Comparison of ENCODE assay signal across 18 cellular contexts in genomic region chr1:200486634-200487033, GRCh38.
DNase-seq lines count a peak whose midpoint lies in the region; ATAC-seq, FAIRE-seq and TF ChIP-seq lines count a peak whose summit lies in the region.
"Had no signal": no experiment of that assay in that cellular context is flagged by ENCODE, and none has a peak within 500 bp of the region (broad histone marks: within the 10 kb centered on the region; RNA-seq: fewer than 3 reads in every experiment).

No MANE protein-coding gene starts in this region.

- H2BK12ac ChIP-seq in neuronal stem cell (ENCODE audit: low read length) = no peak overlapping the region

- peaks cover 5% of the 10 kb centered on the region; the same call in 1 of the 2 replicates for H3K9me1 ChIP-seq in IMR-90 (ENCODE audit: insufficient read depth, low read length)

- RAD21 ChIA-PET in GM12878 (lab: Charles Lee; ENCODE audit: unreplicated experiment) = interaction anchor here (0.6 to 1.3 kb wide), 3 partner anchors 8 to 18 kb away, joined by 3 read pairs; no protein-coding TSS in a partner anchor

- POLR2A ChIA-PET in IMR-90 (lab: Charles Lee; ENCODE audit: unreplicated experiment) (no interaction called here), GM12878 (lab: Charles Lee) (no interaction called here)

- no peak for TF ChIP-seq EP300 in GM12878 (IDR thresholded peaks at IDR 0.05; ENCODE audit: borderline replicate concordance in 1 of 2, control insufficient read depth in 1 of 2, low read depth in 2 of 2, low read length in 2 of 2)

- H3K9ac ChIP-seq in IMR-90 (ENCODE audit: low read depth, low read length) = no peak overlapping the region
- H3K9ac ChIP-seq in GM12878 (ENCODE audit: control insufficient read depth, insufficient read depth, low read length) = no peak overlapping the region
- H3K9ac ChIP-seq in neuronal stem cell (ENCODE audit: low read depth, low read length, poor library complexity) = no peak overlapping the region
- H3K9ac ChIP-seq: BLaER1 treated with 17β-estradiol and CSF1 and Interleukin-3, amounts not matched to agents 10 nM and 100 nM had no signal

- dilution Hi-C loops in IMR-90 (cut with HindIII; ENCODE audit: low sequenced_read_pairs, unreplicated experiment) = no loop called here

- DNase-seq in activated naive CD8-positive, alpha-beta T cell treated with anti-CD3 and anti-CD28 coated beads, Interleukin-2, amount 50 U/mL, for 24 hours = no peak
- DNase-seq in activated naive CD8-positive, alpha-beta T cell treated with anti-CD3 and anti-CD28 coated beads for 36 hours = no peak
- no peak for DNase-seq in IMR-90
- DNase-seq in GM12878 (ENCODE audit: low read depth, low spot score) = no peak
- DNase-seq in globus pallidus (ENCODE audit: low spot score) = no peak
- no peak for DNase-seq in NCI-H1105 (lab: John Stamatoyannopoulos, UW)
- no peak for DNase-seq in neuronal stem cell (ENCODE audit: low spot score)
- DNase-seq: 8988T; ACHN; Calu3; CD4-positive, alpha-beta T cell; DMS 273 treated with DMSO at 0.1 percent for 48 hours; HCEC 1CT; HFFc6 had no signal

- peak overlapping the region; percentile 88 for H2BK20ac ChIP-seq in IMR-90 (ENCODE audit: low read depth, low read length)

- FAIRE-seq in GM12878 (lab: Jason Lieb, UNC) = no peak
- FAIRE-seq: GM19239 had no signal

- TF ChIP-seq CTCF in IMR-90 (conservative IDR thresholded peaks at IDR 0.05; ENCODE audit: low read depth, low read length) = no peak
- TF ChIP-seq CTCF in GM12878 (IDR thresholded peaks at IDR 0.05 in 2 of 3, conservative IDR thresholded peaks at IDR 0.05 in 1 of 3; ENCODE audit: control insufficient read depth in 2 of 3, extremely low read depth in 1 of 3, insufficient read depth in 1 of 3, low read depth in 3 of 3, low read length in 3 of 3) = no peak

- H2BK15ac ChIP-seq in IMR-90 (ENCODE audit: low read depth, low read length) (peak overlapping the region; percentile 97), neuronal stem cell (ENCODE audit: low read length) (no peak overlapping the region)

- in situ Hi-C loops in IMR-90 (cut with MboI; ENCODE audit: low sequenced_read_pairs) = loop anchor here (5.0 kb wide), 1 partner anchor 344 kb away; no protein-coding TSS in a partner anchor
- in situ Hi-C loops in GM12878 (cut with MboI) = no loop called here

- TF ChIP-seq POLR2A in IMR-90 (IDR thresholded peaks at IDR 0.05; ENCODE audit: low read depth, low read length) (no peak), GM12878 (IDR thresholded peaks at IDR 0.05; ENCODE audit: low read depth, low read length) (no peak)

- H3K14ac ChIP-seq in IMR-90 (replicated peaks; ENCODE audit: low read depth, low read length) (0 out of 2 replicates have a peak overlapping the region, but pooled peaks have one; percentile 7), neuronal stem cell (ENCODE audit: low read length) (no peak overlapping the region)

- no peaks in the 10 kb centered on the region for H3K9me3 Mint-ChIP-seq in activated naive CD8-positive, alpha-beta T cell treated with anti-CD3 and anti-CD28 coated beads, Interleukin-2, amount 50 U/mL, for 24 hours
- no peaks in the 10 kb centered on the region for H3K9me3 Mint-ChIP-seq in activated naive CD8-positive, alpha-beta T cell treated with anti-CD3 and anti-CD28 coated beads for 36 hours
- H3K9me3 Mint-ChIP-seq in stimulated activated memory B cell treated with anti-CD40 and anti-IgM and Interleukin-4, amounts not matched to agents 10 μg/mL and 1 μg/mL and 100 μg/mL, for 72 hours = no peaks in the 10 kb centered on the region
- H3K9me3 Mint-ChIP-seq: CD4-positive, alpha-beta T cell; HFFc6 had no signal

- peaks cover 13% of the 10 kb centered on the region for H3K4me1 ChIP-seq in IMR-90 (ENCODE audit: control insufficient read depth, insufficient read depth, low read length)
- peaks cover 11% of the 10 kb centered on the region for H3K4me1 ChIP-seq in GM12878 (ENCODE audit: control insufficient read depth, insufficient read depth, low read length)
- H3K4me1 ChIP-seq in neuronal stem cell (ENCODE audit: control insufficient read depth in 2 of 2, insufficient read depth in 1 of 2, low read depth in 1 of 2, low read length in 2 of 2) = peaks cover 0 to 3% of the 10 kb centered on the region in 2 donors

- no peak for ATAC-seq in activated naive CD8-positive, alpha-beta T cell treated with anti-CD3 and anti-CD28 coated beads, Interleukin-2, amount 50 U/mL, for 24 hours
- ATAC-seq in IMR-90 (ENCODE audit: low read depth) (no peak), GM12878 (no peak)
- no peak for ATAC-seq in stimulated activated memory B cell treated with anti-CD40 and anti-IgM and Interleukin-4, amounts not matched to agents 10 μg/mL and 1 μg/mL and 100 μg/mL, for 72 hours

- no peak overlapping the region for H3K4me3 Mint-ChIP-seq in activated naive CD8-positive, alpha-beta T cell treated with anti-CD3 and anti-CD28 coated beads, Interleukin-2, amount 50 U/mL, for 24 hours
- H3K4me3 Mint-ChIP-seq in activated naive CD8-positive, alpha-beta T cell treated with anti-CD3 and anti-CD28 coated beads for 36 hours = no peak overlapping the region
- no peak overlapping the region for H3K4me3 Mint-ChIP-seq in stimulated activated memory B cell treated with anti-CD40 and anti-IgM and Interleukin-4, amounts not matched to agents 10 μg/mL and 1 μg/mL and 100 μg/mL, for 72 hours
- H3K4me3 Mint-ChIP-seq: CD4-positive, alpha-beta T cell; HFFc6 had no signal

- no peak overlapping the region for H2AK9ac ChIP-seq in IMR-90 (replicated peaks; ENCODE audit: low read depth, low read length, poor library complexity)

- no peaks in the 10 kb centered on the region for H3K36me3 Mint-ChIP-seq in activated naive CD8-positive, alpha-beta T cell treated with anti-CD3 and anti-CD28 coated beads, Interleukin-2, amount 50 U/mL, for 24 hours (ENCODE audit: low read depth)
- H3K36me3 Mint-ChIP-seq in activated naive CD8-positive, alpha-beta T cell treated with anti-CD3 and anti-CD28 coated beads for 36 hours = no peaks in the 10 kb centered on the region
- H3K36me3 Mint-ChIP-seq in stimulated activated memory B cell treated with anti-CD40 and anti-IgM and Interleukin-4, amounts not matched to agents 10 μg/mL and 1 μg/mL and 100 μg/mL, for 72 hours = no peaks in the 10 kb centered on the region

- H3K4ac ChIP-seq in IMR-90 (ENCODE audit: low read depth, low read length) = peak overlapping the region; percentile 83
- no peak overlapping the region for H3K4ac ChIP-seq in neuronal stem cell (ENCODE audit: low read length)

- CTCF ChIA-PET in IMR-90 (lab: Yijun Ruan, JAX) (no interaction called here), GM12878 (lab: Yijun Ruan, JAX) (no interaction called here)

- no peak for TF ChIP-seq RAD21 in IMR-90 (IDR thresholded peaks at IDR 0.05; ENCODE audit: low read length)
- no peak for TF ChIP-seq RAD21 in GM12878 (IDR thresholded peaks at IDR 0.05; ENCODE audit: insufficient read depth, low read depth, low read length)

- peaks cover 35% of the 10 kb centered on the region for H3K4me1 Mint-ChIP-seq in activated naive CD8-positive, alpha-beta T cell treated with anti-CD3 and anti-CD28 coated beads, Interleukin-2, amount 50 U/mL, for 24 hours
- peaks cover 13% of the 10 kb centered on the region for H3K4me1 Mint-ChIP-seq in activated naive CD8-positive, alpha-beta T cell treated with anti-CD3 and anti-CD28 coated beads for 36 hours
- peaks cover 12% of the 10 kb centered on the region for H3K4me1 Mint-ChIP-seq in stimulated activated memory B cell treated with anti-CD40 and anti-IgM and Interleukin-4, amounts not matched to agents 10 μg/mL and 1 μg/mL and 100 μg/mL, for 72 hours

- no peak overlapping the region for H3K4me3 ChIP-seq in IMR-90 (ENCODE audit: insufficient read depth, low read depth, low read length)
- no peak overlapping the region for H3K4me3 ChIP-seq in GM12878
- no peak overlapping the region for H3K4me3 ChIP-seq in neuronal stem cell (ENCODE audit: low read length in 2 of 2)
- H3K4me3 ChIP-seq: BLaER1 treated with 17β-estradiol and CSF1 and Interleukin-3, amounts not matched to agents 10 nM and 100 nM had no signal

- H2BK5ac ChIP-seq in IMR-90 (ENCODE audit: low read depth, low read length, poor library complexity, severe bottlenecking) (no peak overlapping the region), neuronal stem cell (ENCODE audit: low read length) (no peak overlapping the region)

- H4K20me1 ChIP-seq in IMR-90 (ENCODE audit: insufficient read depth, low read length) (no peaks in the 10 kb centered on the region), GM12878 (ENCODE audit: control insufficient read depth, insufficient read depth) (no peaks in the 10 kb centered on the region)
- H4K20me1 ChIP-seq: BLaER1 treated with 17β-estradiol and CSF1 and Interleukin-3, amounts not matched to agents 10 nM and 100 nM had no signal

- no peak overlapping the region for H3K4me2 ChIP-seq in IMR-90 (ENCODE audit: low read depth, low read length)
- H3K4me2 ChIP-seq in GM12878 (ENCODE audit: control insufficient read depth, insufficient read depth) = no peak overlapping the region
- no peak overlapping the region for H3K4me2 ChIP-seq in neuronal stem cell (ENCODE audit: insufficient read depth, low read length, poor library complexity, severe bottlenecking)
- H3K4me2 ChIP-seq: BLaER1 treated with 17β-estradiol and CSF1 and Interleukin-3, amounts not matched to agents 10 nM and 100 nM had no signal

- peaks cover 0 to 4% of the 10 kb centered on the region in 2 experiments; a peak in 3 of 4 replicates for H3K79me1 ChIP-seq in IMR-90 (ENCODE audit: low read depth in 1 of 2, low read length in 2 of 2)
- no peaks in the 10 kb centered on the region for H3K79me1 ChIP-seq in neuronal stem cell (ENCODE audit: low read depth, low read length)

- no TSS peak for BruUV-seq in IMR-90 (replicated peaks; lab: Mats Ljungman, UMichigan)
- BruUV-seq in GM12878 (replicated peaks; lab: Mats Ljungman, UMichigan) = no TSS peak

- H3K27me3 Mint-ChIP-seq in activated naive CD8-positive, alpha-beta T cell treated with anti-CD3 and anti-CD28 coated beads, Interleukin-2, amount 50 U/mL, for 24 hours = peaks cover 22% of the 10 kb centered on the region
- peaks cover 17% of the 10 kb centered on the region for H3K27me3 Mint-ChIP-seq in activated naive CD8-positive, alpha-beta T cell treated with anti-CD3 and anti-CD28 coated beads for 36 hours
- H3K27me3 Mint-ChIP-seq in stimulated activated memory B cell treated with anti-CD40 and anti-IgM and Interleukin-4, amounts not matched to agents 10 μg/mL and 1 μg/mL and 100 μg/mL, for 72 hours = peaks cover 45% of the 10 kb centered on the region
- H3K27me3 Mint-ChIP-seq: CD4-positive, alpha-beta T cell had no signal

- H3K36me3 ChIP-seq in IMR-90 (ENCODE audit: control insufficient read depth, insufficient read depth, low read length) (no peaks in the 10 kb centered on the region), GM12878 (ENCODE audit: control insufficient read depth in 2 of 2, insufficient read depth in 2 of 2, low read length in 1 of 2) (no peaks in the 10 kb centered on the region), neuronal stem cell (replicated peaks in 1 of 2; ENCODE audit: control insufficient read depth in 2 of 2, insufficient read depth in 2 of 2, low read length in 2 of 2) (no peaks in the 10 kb centered on the region)
- H3K36me3 ChIP-seq: BLaER1 treated with 17β-estradiol and CSF1 and Interleukin-3, amounts not matched to agents 10 nM and 100 nM had no signal

- SMC1A ChIA-PET in GM12878 (lab: Charles Lee; ENCODE audit: uncharacterized antibody, unreplicated experiment) = interaction anchor here (0.7 to 1.8 kb wide), 4 partner anchors 70 to 393 kb away, joined by 3 to 6 read pairs (median 3); no protein-coding TSS in a partner anchor

- peak overlapping the region; percentile 12; the same call in 1 of the 2 replicates for H4K5ac ChIP-seq in IMR-90 (ENCODE audit: low read depth, low read length)

- H4K91ac ChIP-seq in IMR-90 (ENCODE audit: insufficient read depth, low read depth, low read length) = peak overlapping the region; percentile 51
- no peak overlapping the region for H4K91ac ChIP-seq in neuronal stem cell (ENCODE audit: low read depth, low read length, poor library complexity)

- peak overlapping the region; percentile 82 for H2AK5ac ChIP-seq in IMR-90 (ENCODE audit: low read depth, low read length)
- H2AK5ac ChIP-seq in neuronal stem cell (ENCODE audit: low read depth, low read length) = no peak overlapping the region

- H3K27ac Mint-ChIP-seq in activated naive CD8-positive, alpha-beta T cell treated with anti-CD3 and anti-CD28 coated beads, Interleukin-2, amount 50 U/mL, for 24 hours = peak overlapping the region; percentile 41
- H3K27ac Mint-ChIP-seq in activated naive CD8-positive, alpha-beta T cell treated with anti-CD3 and anti-CD28 coated beads for 36 hours = no peak overlapping the region
- peak overlapping the region; percentile 15 for H3K27ac Mint-ChIP-seq in stimulated activated memory B cell treated with anti-CD40 and anti-IgM and Interleukin-4, amounts not matched to agents 10 μg/mL and 1 μg/mL and 100 μg/mL, for 72 hours
- H3K27ac Mint-ChIP-seq: CD4-positive, alpha-beta T cell; HFFc6 had no signal

- peak overlapping the region; percentile 50 to 59; a peak in 3 of 4 replicates for H4K8ac ChIP-seq in IMR-90 (ENCODE audit: low read depth in 2 of 2, low read length in 2 of 2)
- H4K8ac ChIP-seq in neuronal stem cell (ENCODE audit: low read depth, low read length) = no peak overlapping the region

- no peaks in the 10 kb centered on the region for H3K79me2 ChIP-seq in GM12878 (ENCODE audit: control insufficient read depth, insufficient read depth, low read length)

- no peak overlapping the region for H3K18ac ChIP-seq in IMR-90 (ENCODE audit: low read depth, low read length)
- H3K18ac ChIP-seq in neuronal stem cell (ENCODE audit: low read length) = no peak overlapping the region

- H3K56ac ChIP-seq in IMR-90 (ENCODE audit: extremely low read depth, insufficient read depth, low read length) = no peak overlapping the region

- H2BK120ac ChIP-seq in IMR-90 (ENCODE audit: low read depth, low read length) = peak overlapping the region; percentile 64
- no peak overlapping the region for H2BK120ac ChIP-seq in neuronal stem cell (ENCODE audit: low read depth, low read length)

- no peaks in the 10 kb centered on the region for H3K9me3 ChIP-seq in IMR-90 (ENCODE audit: control insufficient read depth, insufficient read depth, low read length)
- no peaks in the 10 kb centered on the region for H3K9me3 ChIP-seq in GM12878 (replicated peaks; ENCODE audit: control insufficient read depth, insufficient read depth, low read length)
- no peaks in the 10 kb centered on the region for H3K9me3 ChIP-seq in neuronal stem cell (replicated peaks in 1 of 2; ENCODE audit: control insufficient read depth in 2 of 2, insufficient read depth in 1 of 2, low read depth in 1 of 2, low read length in 2 of 2)
- H3K9me3 ChIP-seq: BLaER1 treated with 17β-estradiol and CSF1 and Interleukin-3, amounts not matched to agents 10 nM and 100 nM had no signal

- WGBS in IMR-90 (ENCODE audit: extremely low coverage in 2 of 2, insufficient read length in 1 of 2), 2 experiments = 69% methylated on average over 2 of the region's 3 CpGs; no CpG with 5 or more reads in 1 of the 2 experiments
- 20% methylated on average over 3 of the region's 3 CpGs for WGBS in GM12878 (ENCODE audit: insufficient coverage, insufficient replicate concordance, low lambda C conversion rate, missing lambda C conversion rate)
- no CpG with 5 or more reads among the region's 3 CpGs for WGBS in neuronal stem cell (ENCODE audit: extremely low coverage in 2 of 2, insufficient read length in 2 of 2, insufficient replicate concordance in 1 of 2), 2 donors

- intact Hi-C loops in IMR-90 (cut with micrococcal nuclease) (loop anchor here (10.0 kb wide), 1 partner anchor 182 kb away; no protein-coding TSS in a partner anchor), GM12878 (cut with micrococcal nuclease; ENCODE audit: unreplicated experiment) (loop anchor here (5.0 kb wide), 1 partner anchor 79 kb away; no protein-coding TSS in a partner anchor)

- H3K27ac ChIP-seq in IMR-90 (ENCODE audit: insufficient read depth, low read length) = no peak overlapping the region
- H3K27ac ChIP-seq in GM12878 (ENCODE audit: control insufficient read depth, insufficient read depth) = no peak overlapping the region
- no peak overlapping the region for H3K27ac ChIP-seq in neuronal stem cell (replicated peaks; ENCODE audit: low read length)
- H3K27ac ChIP-seq: BLaER1 treated with 17β-estradiol and CSF1 and Interleukin-3, amounts not matched to agents 10 nM and 100 nM; HL-60 had no signal

- no peak overlapping the region for H2AFZ ChIP-seq in IMR-90 (replicated peaks; ENCODE audit: low read length, poor library complexity)
- H2AFZ ChIP-seq in GM12878 (ENCODE audit: control insufficient read depth, low read depth, low read length) = no peak overlapping the region
- no peak overlapping the region for H2AFZ ChIP-seq in neuronal stem cell (ENCODE audit: low read length)

- H3K23ac ChIP-seq in IMR-90 (ENCODE audit: low read depth, low read length) (no peak overlapping the region), neuronal stem cell (ENCODE audit: low read depth, low read length, poor library complexity) (no peak overlapping the region)

- H3K27me3 ChIP-seq in IMR-90 (ENCODE audit: control insufficient read depth, insufficient read depth, low read length) = no peaks in the 10 kb centered on the region
- H3K27me3 ChIP-seq in GM12878 (replicated peaks in 1 of 2; ENCODE audit: control insufficient read depth in 2 of 2, insufficient read depth in 2 of 2, low read length in 1 of 2) = no peaks in the 10 kb centered on the region
- H3K27me3 ChIP-seq in neuronal stem cell (ENCODE audit: control insufficient read depth in 3 of 3, insufficient read depth in 3 of 3, low read depth in 1 of 3, low read length in 3 of 3) = peaks cover 0 to 8% (median 0%) of the 10 kb centered on the region in 3 experiments
- H3K27me3 ChIP-seq: BLaER1 treated with 17β-estradiol and CSF1 and Interleukin-3, amounts not matched to agents 10 nM and 100 nM had no signal
